Comparison of ENCODE assay signal across 15 cellular contexts in genomic region chr11:68297494-68297811, GRCh38. TPM values are rescaled to one million over a fixed set of nuclear protein-coding genes. Genes with fewer than 3 reads are reported as not detected.
DNase-seq lines count a peak whose midpoint lies in the region; ATAC-seq and TF ChIP-seq lines count a peak whose summit lies in the region.
"Had no signal": no experiment of that assay in that cellular context is flagged by ENCODE, and none has a peak within 500 bp of the region (broad histone marks: within the 10 kb centered on the region; RNA-seq: fewer than 3 reads in every experiment).

No MANE protein-coding gene starts in this region.

- no peak overlapping the region for H2AFZ ChIP-seq in MM.1S (ENCODE audit: low read length)

- H3K9ac ChIP-seq in MM.1S (ENCODE audit: low read length) (no peak overlapping the region), colonic mucosa (ENCODE audit: low read depth in 2 of 2, low read length in 2 of 2) (peak overlapping the region in 1 of 2 donors; percentile 87), mucosa of stomach (ENCODE audit: low read length) (peak overlapping the region; percentile 83)

- H3K9me3 Mint-ChIP-seq in HFFc6, result no peaks in the 10 kb centered on the region
- H3K9me3 Mint-ChIP-seq: activated CD4-positive, alpha-beta T cell treated with anti-CD3 and anti-CD28 coated beads, Interleukin-2, amount 10 ng/mL, durations not matched to agents 7 days and 5 days; activated T-cell treated with anti-CD3 and anti-CD28 coated beads, Interleukin-2, amount 50 U/mL, for 72 hours; CD8-positive, alpha-beta memory T cell had no signal

- H3K4me1 Mint-ChIP-seq in HFFc6 (ENCODE audit: low read depth), result no peaks in the 10 kb centered on the region; the same call in 1 of the 2 replicates

- H3K36me3 ChIP-seq in MM.1S (replicated peaks; ENCODE audit: insufficient read depth, low read length), result no peaks in the 10 kb centered on the region
- no peaks in the 10 kb centered on the region for H3K36me3 ChIP-seq in colonic mucosa
- H3K36me3 ChIP-seq in mucosa of stomach (ENCODE audit: control insufficient read depth, insufficient read depth, low read length), result no peaks in the 10 kb centered on the region
- H3K36me3 ChIP-seq: heart left ventricle, pancreas, SJSA1 had no signal

- ATAC-seq in HG02938 (IDR thresholded peaks at IDR 0.05; ENCODE audit: unreplicated experiment), result no peak

- TF ChIP-seq CTCF in AG10803 (conservative IDR thresholded peaks at IDR 0.05; ENCODE audit: low read length) (no peak), MM.1S (IDR thresholded peaks at IDR 0.05; ENCODE audit: low read length) (no peak), colonic mucosa (IDR thresholded peaks at IDR 0.05) (no peak), HFFc6 (IDR thresholded peaks at IDR 0.05) (no peak), GM13977 (IDR thresholded peaks at IDR 0.05; ENCODE audit: extremely low read depth, insufficient read depth, missing control alignments) (no peak)

- H3K4me1 ChIP-seq in MM.1S (ENCODE audit: low read length) (peaks cover 16% of the 10 kb centered on the region), colonic mucosa (peaks cover 13% of the 10 kb centered on the region), mucosa of stomach (ENCODE audit: control insufficient read depth, insufficient read depth, low read length) (peaks cover 42% of the 10 kb centered on the region)

- H3K27ac ChIP-seq in MM.1S (ENCODE audit: low read length) (no peak overlapping the region), colonic mucosa (peak overlapping the region; percentile 90)
- H3K27ac ChIP-seq: epithelial cell of prostate, heart left ventricle, SJSA1 had no signal

- H3K9me3 ChIP-seq in MM.1S (replicated peaks; ENCODE audit: insufficient read depth, low read length) (no peaks in the 10 kb centered on the region), colonic mucosa (no peaks in the 10 kb centered on the region), mucosa of stomach (ENCODE audit: control insufficient read depth, low read length) (no peaks in the 10 kb centered on the region)
- H3K9me3 ChIP-seq: heart left ventricle, pancreas, SJSA1 had no signal

- H3K9me2 ChIP-seq in MM.1S (replicated peaks; ENCODE audit: insufficient read depth, low read length), result no peaks in the 10 kb centered on the region

- intact Hi-C loops in colonic mucosa (cut with DNase I), result loop anchor here (2.0 to 10.0 kb wide), 2 partner anchors 41 to 147 kb away; no protein-coding TSS in a partner anchor

- peaks cover 3% of the 10 kb centered on the region; the same call in 1 of the 2 replicates for H3K27me3 Mint-ChIP-seq in HFFc6 (ENCODE audit: insufficient read depth)
- H3K27me3 Mint-ChIP-seq: CD8-positive, alpha-beta memory T cell had no signal

- H3K36me3 Mint-ChIP-seq in HFFc6 (ENCODE audit: low read depth), result no peaks in the 10 kb centered on the region
- H3K36me3 Mint-ChIP-seq: CD8-positive, alpha-beta memory T cell had no signal

- no peaks in the 10 kb centered on the region for H4K20me1 ChIP-seq in MM.1S (ENCODE audit: insufficient read depth, low read length)

- DNase-seq in AG10803 (ENCODE audit: low read depth) (no peak), MM.1S (no peak), colonic mucosa (no peak), ACHN (no peak), HFFc6 (no peak), GM13977 (ENCODE audit: low spot score) (no peak)

- in situ Hi-C loops in ACHN (cut with HindIII; ENCODE audit: low pct_ligation_motif_present, low pct_unique_long_range_greater_than_20kb, low sequenced_read_pairs), result no loop called here
- in situ Hi-C loops in GM13977 (cut with MboI; ENCODE audit: low pct_unique_long_range_greater_than_20kb, low sequenced_read_pairs, unreplicated experiment), result loop anchor here (5.0 kb wide), 1 partner anchor 45 kb away; no protein-coding TSS in a partner anchor

- no peak overlapping the region for H3K4me3 Mint-ChIP-seq in HFFc6
- H3K4me3 Mint-ChIP-seq: activated CD4-positive, alpha-beta T cell treated with anti-CD3 and anti-CD28 coated beads, Interleukin-2, amount 10 ng/mL, durations not matched to agents 7 days and 5 days; activated T-cell treated with anti-CD3 and anti-CD28 coated beads, Interleukin-2, amount 50 U/mL, for 72 hours; CD8-positive, alpha-beta memory T cell had no signal

- H3K27me3 ChIP-seq in MM.1S (replicated peaks; ENCODE audit: insufficient read depth, low read length) (no peaks in the 10 kb centered on the region), colonic mucosa (no peaks in the 10 kb centered on the region), mucosa of stomach (ENCODE audit: control insufficient read depth, insufficient read depth, low read length) (no peaks in the 10 kb centered on the region)
- H3K27me3 ChIP-seq: heart left ventricle, pancreas, SJSA1 had no signal

- H3K79me2 ChIP-seq in MM.1S (ENCODE audit: low read length), result no peaks in the 10 kb centered on the region

- H3F3A ChIP-seq in MM.1S (ENCODE audit: insufficient read depth, low read length), result no peaks in the 10 kb centered on the region

- peak overlapping the region; percentile 30; the same call in 1 of the 2 replicates for H3K4me2 ChIP-seq in MM.1S (ENCODE audit: low read depth, low read length)

- no peak overlapping the region for H3K27ac Mint-ChIP-seq in HFFc6
- H3K27ac Mint-ChIP-seq: activated CD4-positive, alpha-beta T cell treated with anti-CD3 and anti-CD28 coated beads, Interleukin-2, amount 10 ng/mL, durations not matched to agents 7 days and 5 days; activated T-cell treated with anti-CD3 and anti-CD28 coated beads, Interleukin-2, amount 50 U/mL, for 72 hours; CD8-positive, alpha-beta memory T cell had no signal

- H3K4me3 ChIP-seq in AG10803 (ENCODE audit: low read length), result peak overlapping the region; percentile 24; the same call in 1 of the 2 replicates
- no peak overlapping the region for H3K4me3 ChIP-seq in MM.1S (ENCODE audit: low read length)
- no peak overlapping the region for H3K4me3 ChIP-seq in colonic mucosa
- no peak overlapping the region for H3K4me3 ChIP-seq in mucosa of stomach (ENCODE audit: low read length)
- H3K4me3 ChIP-seq: SJSA1 had no signal

RNA-seq across cellular contexts. Expression of gene LRP5, which starts 14.9 kb away (rescaled TPM):
- 100 to 1,000 TPM in 1 of 2 donors, 10 to 100 TPM in 1; 81.0 to 110 TPM for total RNA-seq in colonic mucosa
- total RNA-seq in HFFc6 (2021; fragmentation: NEBNext Ultra II Directional; extraction: Animal tissue kit (Norgen Biotek cat#: 25700)), result 10 to 100 TPM in 2 of 6 experiments, 1 to 10 TPM in 4; 2.5 to 14.9 (median 3.8) TPM

RNA-seq across cellular contexts. Expression of gene C11orf24, which starts 25.7 kb away (rescaled TPM):
- 10 to 100 TPM; 55.3 to 66.6 TPM for total RNA-seq in colonic mucosa
- 100 to 1,000 TPM in 3 of 6 experiments, 10 to 100 TPM in 3; 88.4 to 126 (median 101) TPM for total RNA-seq in HFFc6 (2021; fragmentation: NEBNext Ultra II Directional; extraction: Animal tissue kit (Norgen Biotek cat#: 25700))

Comparison
In these comparisons a context has a peak if more than half of its experiments do, and no peak if none do; other contexts are left out.
1. RNA of gene LRP5, which starts 14.9 kb away (total RNA-seq): 81.0 to 110 TPM in colonic mucosa; 2.5 to 14.9 TPM in HFFc6; every median in the first group is over 4 times any median in the second.